In the genomic region with DNA sequence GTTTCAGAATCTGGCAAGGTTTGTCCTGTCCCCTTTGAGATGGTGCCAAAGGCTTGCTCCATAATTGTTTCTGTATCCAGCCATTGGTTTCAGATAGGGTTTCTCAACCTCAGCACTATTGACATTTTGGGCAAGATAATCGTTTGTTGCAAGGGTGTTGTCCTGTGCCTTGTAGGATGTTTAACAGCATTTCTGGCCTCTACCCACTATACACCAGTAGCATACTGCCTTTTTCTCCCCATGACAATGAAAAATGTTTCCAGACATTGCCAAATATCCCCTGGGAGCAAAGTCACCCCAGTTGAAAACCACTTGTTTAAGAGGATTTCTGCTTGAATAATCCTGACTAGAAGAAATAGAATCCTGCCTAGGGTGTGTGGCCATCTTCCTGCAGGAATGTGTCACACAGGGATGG, we compare ENCODE assay signal across 19 cellular contexts.
DNase-seq lines count a peak whose midpoint lies in the region; ATAC-seq, FAIRE-seq and TF ChIP-seq lines count a peak whose summit lies in the region.
"Had no signal": no experiment of that assay in that cellular context is flagged by ENCODE, and none has a peak within 500 bp of the region (broad histone marks: within the 10 kb centered on the region; RNA-seq: fewer than 3 reads in every experiment).

No MANE protein-coding gene starts in this region.

- no peak for TF ChIP-seq POLR2A in GM12878 (IDR thresholded peaks at IDR 0.05; ENCODE audit: low read depth, low read length)

- 60% methylated on average over 1 of the region's 1 CpG for WGBS in GM12878 (ENCODE audit: insufficient coverage, insufficient replicate concordance, low lambda C conversion rate, missing lambda C conversion rate)

- peak overlapping the region in 2 of 11 experiments; percentile 19; a peak in 2 of 22 replicates for H3K9ac ChIP-seq in BLaER1 treated with 17β-estradiol and CSF1 and Interleukin-3, amounts not matched to agents 10 nM and 100 nM
- no peak overlapping the region for H3K9ac ChIP-seq in GM12878 (ENCODE audit: control insufficient read depth, insufficient read depth, low read length)
- H3K9ac ChIP-seq: SK-N-SH had no signal

- DNase-seq in GM12878 (ENCODE audit: low read depth, low spot score) (no peak), renal cortical epithelial cell (ENCODE audit: low read depth) (peak; percentile 67), caudate nucleus (lab: John Stamatoyannopoulos, UW) (no peak), hypothalamus (lab: John Stamatoyannopoulos, UW) (no peak)
- DNase-seq: BE2C, DMS79 treated with DMSO at 0.1 percent for 48 hours, HCEC 1CT, NCI-H1417 treated with DMSO at 0.1 percent for 48 hours, NCI-H2029, NCI-H2171 treated with DMSO at 0.1 percent for 48 hours, NCI-H446 treated with DMSO at 0.1 percent for 48 hours, NCI-H82, Peyer's patch, SHP77, SK-N-SH, T-cell had no signal

- SMC1A ChIA-PET in GM12878 (lab: Charles Lee; ENCODE audit: uncharacterized antibody, unreplicated experiment): interaction anchor here (0.7 to 7.7 kb wide), 13 partner anchors 9 to 333 kb away, joined by 3 to 63 read pairs (median 4); no protein-coding TSS in a partner anchor

- no peak for TF ChIP-seq RAD21 in GM12878 (IDR thresholded peaks at IDR 0.05; ENCODE audit: insufficient read depth, low read depth, low read length)

- peak overlapping the region in 1 of 10 experiments; percentile 35; a peak in 1 of 20 replicates for H3K4me3 ChIP-seq in BLaER1 treated with 17β-estradiol and CSF1 and Interleukin-3, amounts not matched to agents 10 nM and 100 nM
- no peak overlapping the region for H3K4me3 ChIP-seq in GM12878
- H3K4me3 ChIP-seq: Peyer's patch had no signal

- FAIRE-seq in GM12878 (lab: Jason Lieb, UNC): no peak

- intact Hi-C loops in GM12878 (cut with micrococcal nuclease; ENCODE audit: unreplicated experiment): loop anchor here (1.0 to 10.0 kb wide), 2 partner anchors 26 to 290 kb away; no protein-coding TSS in a partner anchor

- ATAC-seq in HG02610 (IDR thresholded peaks at IDR 0.05; ENCODE audit: unreplicated experiment): peak; percentile 13
- ATAC-seq in GM12878: no peak; the same call in 2 of the 3 replicates
- no peak for ATAC-seq in HG03521 (IDR thresholded peaks at IDR 0.05; ENCODE audit: unreplicated experiment)
- ATAC-seq: T-cell had no signal

- peak overlapping the region; percentile 14 to 84 (median 66) for H3K4me2 ChIP-seq in BLaER1 treated with 17β-estradiol and CSF1 and Interleukin-3, amounts not matched to agents 10 nM and 100 nM
- H3K4me2 ChIP-seq in GM12878 (ENCODE audit: control insufficient read depth, insufficient read depth): no peak overlapping the region
- H3K4me2 ChIP-seq: SK-N-SH had no signal

- H4K20me1 ChIP-seq in BLaER1 treated with 17β-estradiol and CSF1 and Interleukin-3, amounts not matched to agents 10 nM and 100 nM: no peaks in the 10 kb centered on the region
- no peaks in the 10 kb centered on the region for H4K20me1 ChIP-seq in GM12878 (ENCODE audit: control insufficient read depth, insufficient read depth)

- no TSS peak for BruUV-seq in GM12878 (replicated peaks; lab: Mats Ljungman, UMichigan)

- POLR2A ChIA-PET in GM12878 (lab: Charles Lee): interaction anchor here (1.1 to 1.7 kb wide), 3 partner anchors 23 to 27 kb away, joined by 3 to 5 read pairs (median 3); no protein-coding TSS in a partner anchor

- H3K79me2 ChIP-seq in GM12878 (ENCODE audit: control insufficient read depth, insufficient read depth, low read length): no peaks in the 10 kb centered on the region

- CTCF ChIA-PET in GM12878 (lab: Yijun Ruan, JAX): interaction anchor here (1.0 to 2.4 kb wide), 4 partner anchors 77 to 288 kb away, joined by 3 to 7 read pairs (median 4); no protein-coding TSS in a partner anchor

- no peak for TF ChIP-seq EP300 in GM12878 (IDR thresholded peaks at IDR 0.05; ENCODE audit: borderline replicate concordance in 1 of 2, control insufficient read depth in 1 of 2, low read depth in 2 of 2, low read length in 2 of 2)

- H3K27ac ChIP-seq in BLaER1 treated with 17β-estradiol and CSF1 and Interleukin-3, amounts not matched to agents 10 nM and 100 nM: peak overlapping the region in 7 of 11 experiments; percentile 12 to 74 (median 69); a peak in 14 of 22 replicates
- peak overlapping the region; percentile 65 for H3K27ac ChIP-seq in GM12878 (ENCODE audit: control insufficient read depth, insufficient read depth)
- H3K27ac ChIP-seq in caudate nucleus (ENCODE audit: low read depth, low read length): no peak overlapping the region
- H3K27ac ChIP-seq: Peyer's patch had no signal

- H3K27me3 ChIP-seq in BLaER1 treated with 17β-estradiol and CSF1 and Interleukin-3, amounts not matched to agents 10 nM and 100 nM: no peaks in the 10 kb centered on the region
- no peaks in the 10 kb centered on the region for H3K27me3 ChIP-seq in GM12878 (replicated peaks in 1 of 2; ENCODE audit: control insufficient read depth in 2 of 2, insufficient read depth in 2 of 2, low read length in 1 of 2)
- H3K27me3 ChIP-seq: BE2C, Peyer's patch had no signal

- peaks cover 23 to 38% (median 30%) of the 10 kb centered on the region in 11 experiments; a peak in 21 of 22 replicates for H3K9me3 ChIP-seq in BLaER1 treated with 17β-estradiol and CSF1 and Interleukin-3, amounts not matched to agents 10 nM and 100 nM (replicated peaks in 1 of 11)
- H3K9me3 ChIP-seq in GM12878 (replicated peaks; ENCODE audit: control insufficient read depth, insufficient read depth, low read length): peaks cover 20% of the 10 kb centered on the region; the same call in 2 of the 3 replicates
- H3K9me3 ChIP-seq: BE2C, Peyer's patch, SK-N-SH had no signal

- H3K4me1 ChIP-seq in BLaER1 treated with 17β-estradiol and CSF1 and Interleukin-3, amounts not matched to agents 10 nM and 100 nM: peaks cover 19 to 29% (median 23%) of the 10 kb centered on the region in 10 experiments
- peaks cover 13% of the 10 kb centered on the region for H3K4me1 ChIP-seq in GM12878 (ENCODE audit: control insufficient read depth, insufficient read depth, low read length)
- H3K4me1 ChIP-seq: Peyer's patch had no signal

- in situ Hi-C loops in GM12878 (cut with MboI): no loop called here

- RAD21 ChIA-PET in GM12878 (lab: Charles Lee; ENCODE audit: unreplicated experiment): interaction anchor here (1.1 to 2.3 kb wide), 6 partner anchors 12 to 334 kb away, joined by 3 to 19 read pairs (median 9); no protein-coding TSS in a partner anchor

- H2AFZ ChIP-seq in GM12878 (ENCODE audit: control insufficient read depth, low read depth, low read length): no peak overlapping the region

- TF ChIP-seq CTCF in GM12878 (IDR thresholded peaks at IDR 0.05 in 2 of 3, conservative IDR thresholded peaks at IDR 0.05 in 1 of 3; ENCODE audit: control insufficient read depth in 2 of 3, extremely low read depth in 1 of 3, insufficient read depth in 1 of 3, low read depth in 3 of 3, low read length in 3 of 3): no peak

- no peaks in the 10 kb centered on the region for H3K36me3 ChIP-seq in BLaER1 treated with 17β-estradiol and CSF1 and Interleukin-3, amounts not matched to agents 10 nM and 100 nM
- no peaks in the 10 kb centered on the region for H3K36me3 ChIP-seq in GM12878 (ENCODE audit: control insufficient read depth in 2 of 2, insufficient read depth in 2 of 2, low read length in 1 of 2)
- H3K36me3 ChIP-seq: BE2C, Peyer's patch had no signal

TF ChIP-seq in GM12878, 131 proteins besides CTCF, POLR2A, EP300 and RAD21:
- TF ChIP-seq ZSCAN29 (IDR thresholded peaks at IDR 0.05) (no peak), ETV6 (conservative IDR thresholded peaks at IDR 0.05 in 1 of 2, IDR thresholded peaks at IDR 0.05 in 1 of 2; ENCODE audit: borderline replicate concordance in 1 of 2, low read depth in 1 of 2) (no peak), IKZF2 (IDR thresholded peaks at IDR 0.05) (peak in 1 of 2 experiments; percentile 10; a peak in 1 of 4 replicates), E4F1 (IDR thresholded peaks at IDR 0.05; ENCODE audit: borderline replicate concordance, partially characterized antibody) (no peak), IKZF1 (conservative IDR thresholded peaks at IDR 0.05) (peak; percentile 27; the same call in 1 of the 2 replicates)
TF ChIP-seq in GM12878: peak in this region for 2.
